ENCODE assay signal across 13 cellular contexts in the genomic region with DNA sequence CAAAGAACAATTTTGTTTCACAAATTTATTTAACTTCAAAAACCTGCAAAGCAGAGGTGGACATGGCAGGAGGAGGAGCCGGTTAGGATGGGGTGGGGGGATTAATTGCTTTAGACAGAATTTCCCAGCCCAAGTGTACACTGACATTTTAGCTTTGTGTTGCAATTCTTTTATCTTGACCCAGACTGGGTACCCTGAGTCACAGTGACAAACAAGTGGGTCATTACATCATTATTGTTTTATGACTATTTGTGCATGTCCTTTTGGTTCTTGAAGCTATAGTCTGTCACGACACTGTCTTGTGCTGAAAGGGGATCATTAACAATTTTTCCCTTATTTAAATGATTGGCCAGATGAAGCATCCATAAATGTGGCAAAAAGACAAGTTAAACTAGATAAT.
"Had no signal": no experiment of that assay in that cellular context is flagged by ENCODE, and none has a peak within 500 bp of the region (broad histone marks: within the 10 kb centered on the region; RNA-seq: fewer than 3 reads in every experiment).

No MANE protein-coding gene starts in this region.

- H3K4me3 ChIP-seq: adrenal gland, cardiac muscle cell, dorsolateral prefrontal cortex had no signal

- H3K27me3 ChIP-seq: adrenal gland, cardiac muscle cell, dorsolateral prefrontal cortex had no signal

- DNase-seq: activated CD4-positive, alpha-beta memory T cell treated with anti-CD3 and anti-CD28 coated beads, Interleukin-2, amount 10 ng/mL, durations not matched to agents 7 days and 5 days; activated CD4-positive, alpha-beta T cell treated with anti-CD3 and anti-CD28 coated beads for 36 hours; activated effector memory CD4-positive, alpha-beta T cell treated with Interleukin-2 at 50 U/mL for 16 hours; activated T-cell treated with anti-CD3 and anti-CD28 coated beads, Interleukin-2, amount 50 U/mL, for 4 hours; dorsolateral prefrontal cortex; endodermal cell; hypothalamus; kidney; stimulated activated CD4-positive, alpha-beta T cell treated with anti-CD3 and anti-CD28 coated beads, Interleukin-2, amount 100 ng/mL, for 48 hours; T-helper 17 cell had no signal

- H3K9me3 ChIP-seq: adrenal gland had no signal

- H3K36me3 ChIP-seq: adrenal gland, cardiac muscle cell had no signal

- H3K4me1 ChIP-seq: adrenal gland, parathyroid adenoma had no signal

- H2AFZ ChIP-seq: parathyroid adenoma had no signal

- H3K79me2 ChIP-seq: parathyroid adenoma had no signal

- H3K27ac ChIP-seq: adrenal gland, cardiac muscle cell, dorsolateral prefrontal cortex, parathyroid adenoma had no signal
